Comparison of ENCODE assay signal across 12 cellular contexts in the genomic region with DNA sequence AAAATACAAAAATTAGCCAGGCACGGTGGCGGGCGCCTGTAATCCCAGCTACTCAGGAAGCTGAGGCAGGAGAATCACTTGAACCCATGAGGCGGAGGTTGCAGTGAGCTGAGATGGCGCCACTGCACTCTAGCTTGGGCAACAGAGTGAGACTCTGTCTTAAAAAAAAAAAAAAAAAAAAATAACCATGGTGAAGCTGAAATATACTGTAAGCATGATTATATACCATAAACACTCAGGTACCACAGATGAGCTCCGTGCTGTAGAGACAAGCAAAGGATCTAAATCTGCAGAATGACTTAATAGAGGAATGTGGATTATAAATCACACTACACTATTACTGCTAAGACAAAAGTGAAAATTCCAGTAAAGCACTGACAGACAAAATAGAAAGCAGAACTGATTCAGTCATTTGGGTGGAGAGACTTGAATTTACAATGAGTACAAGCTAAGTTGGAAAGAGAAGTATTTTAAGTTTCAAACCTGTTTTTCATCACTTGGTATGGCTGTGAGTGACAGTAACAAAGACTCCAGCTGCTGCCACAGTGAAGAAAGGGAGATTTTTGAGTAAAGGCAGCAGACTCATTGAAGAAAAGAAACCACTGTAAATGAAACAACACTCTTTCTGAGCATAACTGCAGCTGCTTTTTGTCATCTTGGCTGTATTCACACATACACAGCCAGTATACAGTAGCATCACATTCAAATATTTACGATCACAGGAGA.
DNase-seq lines count a peak whose midpoint lies in the region; ATAC-seq, FAIRE-seq and TF ChIP-seq lines count a peak whose summit lies in the region.
"Had no signal": no experiment of that assay in that cellular context is flagged by ENCODE, and none has a peak within 500 bp of the region (broad histone marks: within the 10 kb centered on the region; RNA-seq: fewer than 3 reads in every experiment).

No MANE protein-coding gene starts in this region.

- in situ Hi-C loops in KBM-7 (cut with MboI; ENCODE audit: low pct_unique_long_range_greater_than_20kb, low sequenced_read_pairs) = no loop called here

- DNase-seq in germinal center (ENCODE audit: low spot score) (peak; percentile 40), D721Med (ENCODE audit: insufficient read length, low spot score) (no peak), tibial nerve (ENCODE audit: low spot score in 2 of 2) (no peak), HK-2 (ENCODE audit: unreplicated experiment) (no peak), KBM-7 (no peak)
- DNase-seq: lower lobe of right lung, NCI-H1417, T1000 had no signal

- WGBS in tibial nerve, 2 donors = 72 to 83% methylated on average over 7 of the region's 7 CpGs

- TF ChIP-seq EP300 in tibial nerve (IDR thresholded peaks at IDR 0.05) = no peak

- no peak for FAIRE-seq in D721Med (lab: Jason Lieb, UNC)
- FAIRE-seq: G401.6 had no signal

- H3K4me1 ChIP-seq in tibial nerve = no peaks in the 10 kb centered on the region
- H3K4me1 ChIP-seq: lower lobe of right lung had no signal

- ATAC-seq in GM18511 (IDR thresholded peaks at IDR 0.05; ENCODE audit: unreplicated experiment) (peak; percentile 94), GM21526 (IDR thresholded peaks at IDR 0.05; ENCODE audit: low FRiP score, unreplicated experiment) (peak; percentile 91), HG03432 (IDR thresholded peaks at IDR 0.05; ENCODE audit: unreplicated experiment) (peak; percentile 96)
- ATAC-seq: lower lobe of right lung had no signal

- H3K27me3 ChIP-seq in tibial nerve = no peaks in the 10 kb centered on the region

- H3K36me3 ChIP-seq in tibial nerve = no peaks in the 10 kb centered on the region
- H3K36me3 ChIP-seq: lower lobe of right lung had no signal

- H3K9me3 ChIP-seq in tibial nerve = peaks cover 0 to 6% (median 0%) of the 10 kb centered on the region in 4 donors
- H3K9me3 ChIP-seq: lower lobe of right lung had no signal

- H3K27ac ChIP-seq in tibial nerve = no peak overlapping the region
- H3K27ac ChIP-seq: lower lobe of right lung had no signal

- TF ChIP-seq CTCF in D721Med (IDR thresholded peaks at IDR 0.05; ENCODE audit: insufficient read depth, missing control alignments) (no peak), tibial nerve (IDR thresholded peaks at IDR 0.05) (no peak)

- no peak overlapping the region for H3K4me3 ChIP-seq in tibial nerve
- H3K4me3 ChIP-seq: lower lobe of right lung had no signal

- TF ChIP-seq POLR2A in tibial nerve (IDR thresholded peaks at IDR 0.05) = no peak
